1 cellular context compared by ENCODE assay signal in the genomic region with DNA sequence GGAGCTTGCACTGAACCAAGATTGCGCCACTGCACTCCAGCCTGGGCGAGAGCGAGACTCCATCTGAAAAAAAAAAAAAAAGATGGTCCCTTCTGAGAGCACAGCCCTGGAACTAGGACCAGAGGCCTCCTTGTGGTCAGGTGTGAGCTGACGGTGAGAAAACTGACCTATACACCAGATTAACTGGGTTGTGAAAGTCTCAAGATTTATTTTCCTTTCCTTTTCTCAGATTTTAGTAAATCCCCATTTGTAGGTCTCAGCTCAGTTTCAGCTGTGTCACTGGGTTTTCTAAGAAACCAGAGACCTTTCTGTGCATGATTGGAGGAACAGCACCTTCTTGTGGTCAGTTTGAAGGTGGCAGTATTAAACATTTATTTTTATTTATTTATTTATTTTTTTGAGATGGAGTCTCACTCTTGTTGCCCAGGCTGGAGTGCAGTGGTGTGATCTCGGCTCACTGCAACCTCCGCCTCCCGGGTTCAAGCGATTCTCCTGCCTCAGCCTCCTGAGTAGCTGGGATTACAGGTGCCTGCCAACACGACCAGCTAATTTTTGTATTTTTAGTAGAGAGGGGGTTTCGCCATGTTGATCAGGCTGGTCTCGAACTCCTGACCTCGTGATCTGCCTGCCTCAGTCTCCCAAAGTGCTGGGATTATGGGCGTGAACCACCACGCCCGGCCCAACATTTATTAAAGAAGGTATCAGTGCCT.
TF ChIP-seq lines count a peak whose summit lies in the region.

No MANE protein-coding gene starts in this region.

TF ChIP-seq in HepG2, 621 proteins besides CTCF, POLR2A, EP300 and RAD21:
- peak; percentile 65 for TF ChIP-seq SMC3 (IDR thresholded peaks at IDR 0.05; ENCODE audit: low read length)
- 0 out of 2 replicates have a peak, but pooled peaks have one; percentile 22 for TF ChIP-seq GATAD2A (CRISPR knock-in tag; IDR thresholded peaks at IDR 0.05)
- peak; percentile 15; the same call in 1 of the 2 replicates for TF ChIP-seq CEBPB (IDR thresholded peaks at IDR 0.05; ENCODE audit: borderline replicate concordance, low read depth, low read length)
- peak; percentile 46 for TF ChIP-seq ASH2L (IDR thresholded peaks at IDR 0.05; ENCODE audit: insufficient read length, low read depth, low read length)
- peak; percentile 85 for TF ChIP-seq STAG1 (CRISPR knock-in tag; IDR thresholded peaks at IDR 0.05)
- TF ChIP-seq, protein P1, sequence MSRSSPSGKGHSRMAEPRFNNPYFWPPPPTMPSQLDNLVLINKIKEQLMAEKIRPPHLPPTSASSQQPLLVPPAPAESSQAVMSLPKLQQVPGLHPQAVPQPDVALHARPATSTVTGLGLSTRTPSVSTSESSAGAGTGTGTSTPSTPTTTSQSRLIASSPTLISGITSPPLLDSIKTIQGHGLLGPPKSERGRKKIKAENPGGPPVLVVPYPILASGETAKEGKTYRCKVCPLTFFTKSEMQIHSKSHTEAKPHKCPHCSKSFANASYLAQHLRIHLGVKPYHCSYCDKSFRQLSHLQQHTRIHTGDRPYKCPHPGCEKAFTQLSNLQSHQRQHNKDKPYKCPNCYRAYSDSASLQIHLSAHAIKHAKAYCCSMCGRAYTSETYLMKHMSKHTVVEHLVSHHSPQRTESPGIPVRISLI (CRISPR knock-in tag; IDR thresholded peaks at IDR 0.05; ENCODE audit: borderline replicate concordance), result peak; percentile 93
- TF ChIP-seq BCL6 (CRISPR knock-in tag; IDR thresholded peaks at IDR 0.05), result peak; percentile 78
- 0 out of 2 replicates have a peak, but pooled peaks have one; percentile 22 for TF ChIP-seq YEATS4 (CRISPR knock-in tag; IDR thresholded peaks at IDR 0.05; ENCODE audit: borderline replicate concordance)
- TF ChIP-seq MIXL1 (CRISPR knock-in tag; IDR thresholded peaks at IDR 0.05), result 0 out of 2 replicates have a peak, but pooled peaks have one; percentile 29
